In genomic region chr1:247366926-247367325, GRCh38 we compare ENCODE assay signal across 40 cellular contexts. TPM values are rescaled to one million over a fixed set of nuclear protein-coding genes. Genes with fewer than 3 reads are reported as not detected.
"Had no signal": no experiment of that assay in that cellular context is flagged by ENCODE, and none has a peak within 500 bp of the region (broad histone marks: within the 10 kb centered on the region; RNA-seq: fewer than 3 reads in every experiment).

No MANE protein-coding gene starts in this region.

- FAIRE-seq: astrocyte, bronchial epithelial cell had no signal

- H3K27me3 ChIP-seq: adrenal gland, ascending aorta, body of pancreas, brain microvascular endothelial cell, breast epithelium, cardiac muscle cell had no signal

- H3K4me3 Mint-ChIP-seq: activated naive CD4-positive, alpha-beta T cell treated with anti-CD3 and anti-CD28 coated beads for 36 hours; activated naive CD4-positive, alpha-beta T cell treated with anti-CD3 and anti-CD28 coated beads, Interleukin-2, amount 10 ng/mL, durations not matched to agents 7 days and 5 days; activated naive CD4-positive, alpha-beta T cell treated with anti-CD3 and anti-CD28 coated beads, Interleukin-2, amount 50 U/mL, for 24 hours; activated naive CD8-positive, alpha-beta T cell; activated naive CD8-positive, alpha-beta T cell treated with anti-CD3 and anti-CD28 coated beads for 36 hours; activated naive CD8-positive, alpha-beta T cell treated with anti-CD3 and anti-CD28 coated beads, Interleukin-2, amount 10 ng/mL, durations not matched to agents 7 days and 5 days; activated naive CD8-positive, alpha-beta T cell treated with anti-CD3 and anti-CD28 coated beads, Interleukin-2, amount 50 U/mL, for 24 hours; activated T-cell treated with anti-CD3 and anti-CD28 coated beads, Interleukin-2, amount 50 U/mL, for 24 hours; activated T-cell treated with anti-CD3 and anti-CD28 coated beads, Interleukin-2, amount 50 U/mL, for 4 hours; activated T-cell treated with anti-CD3 and anti-CD28 coated beads, Interleukin-2, amount 50 U/mL, for 72 hours; activated T-helper 1 cell treated with anti-CD3 and anti-CD28 coated beads, Interleukin-12 subunit alpha, Interleukin-12 subunit beta, Interleukin-2, Interleukin-4 antibody, amounts not matched to agents 30 ng/mL and 10 ng/mL and 1 ng/mL, durations not matched to agents 14 hours and 24 hours and 36 hours; activated T-helper 17 cell treated with anti-CD3 and anti-CD28 coated beads, Interleukin-2, amount 50 U/mL, for 72 hours; brain; central memory CD8-positive, alpha-beta T cell had no signal

- H3K36me3 Mint-ChIP-seq: activated naive CD4-positive, alpha-beta T cell treated with anti-CD3 and anti-CD28 coated beads, Interleukin-2, amount 10 ng/mL, durations not matched to agents 7 days and 5 days; activated naive CD4-positive, alpha-beta T cell treated with anti-CD3 and anti-CD28 coated beads, Interleukin-2, amount 50 U/mL, for 24 hours; activated naive CD8-positive, alpha-beta T cell; activated naive CD8-positive, alpha-beta T cell treated with anti-CD3 and anti-CD28 coated beads for 36 hours; activated naive CD8-positive, alpha-beta T cell treated with anti-CD3 and anti-CD28 coated beads, Interleukin-2, amount 10 ng/mL, durations not matched to agents 7 days and 5 days had no signal

- H3K27ac Mint-ChIP-seq: activated naive CD4-positive, alpha-beta T cell treated with anti-CD3 and anti-CD28 coated beads for 36 hours; activated naive CD4-positive, alpha-beta T cell treated with anti-CD3 and anti-CD28 coated beads, Interleukin-2, amount 10 ng/mL, durations not matched to agents 7 days and 5 days; activated naive CD4-positive, alpha-beta T cell treated with anti-CD3 and anti-CD28 coated beads, Interleukin-2, amount 50 U/mL, for 24 hours; activated naive CD4-positive, alpha-beta T cell treated with anti-CD3 and anti-CD28 coated beads, Interleukin-2, amount 50 U/mL, for 72 hours; activated naive CD8-positive, alpha-beta T cell; activated naive CD8-positive, alpha-beta T cell treated with anti-CD3 and anti-CD28 coated beads for 36 hours; activated naive CD8-positive, alpha-beta T cell treated with anti-CD3 and anti-CD28 coated beads, Interleukin-2, amount 10 ng/mL, durations not matched to agents 7 days and 5 days; activated naive CD8-positive, alpha-beta T cell treated with anti-CD3 and anti-CD28 coated beads, Interleukin-2, amount 50 U/mL, for 24 hours; activated T-cell treated with anti-CD3 and anti-CD28 coated beads, Interleukin-2, amount 50 U/mL, for 24 hours; activated T-cell treated with anti-CD3 and anti-CD28 coated beads, Interleukin-2, amount 50 U/mL, for 72 hours; activated T-helper 1 cell treated with anti-CD3 and anti-CD28 coated beads, Interleukin-12 subunit alpha, Interleukin-12 subunit beta, Interleukin-2, Interleukin-4 antibody, amounts not matched to agents 30 ng/mL and 10 ng/mL and 1 ng/mL, durations not matched to agents 14 hours and 24 hours and 36 hours; activated T-helper 17 cell treated with anti-CD3 and anti-CD28 coated beads, Interleukin-2, amount 50 U/mL, for 72 hours; activated T-helper 2 cell treated with anti-CD3 and anti-CD28 coated beads, Interferon-gamma antibody, Interleukin-2, Interleukin-4, amounts not matched to agents 10 μg/mL and 5 μg/mL and 100 μg/mL, durations not matched to agents 14 hours and 24 hours and 36 hours; brain had no signal

- H3K9me3 Mint-ChIP-seq: activated naive CD4-positive, alpha-beta T cell treated with anti-CD3 and anti-CD28 coated beads for 36 hours; activated naive CD4-positive, alpha-beta T cell treated with anti-CD3 and anti-CD28 coated beads, Interleukin-2, amount 50 U/mL, for 24 hours; activated naive CD8-positive, alpha-beta T cell treated with anti-CD3 and anti-CD28 coated beads for 36 hours; activated T-cell treated with anti-CD3 and anti-CD28 coated beads, Interleukin-2, amount 50 U/mL, for 24 hours; activated T-cell treated with anti-CD3 and anti-CD28 coated beads, Interleukin-2, amount 50 U/mL, for 4 hours; activated T-cell treated with anti-CD3 and anti-CD28 coated beads, Interleukin-2, amount 50 U/mL, for 72 hours; activated T-helper 17 cell treated with anti-CD3 and anti-CD28 coated beads, Interleukin-2, amount 50 U/mL, for 72 hours; central memory CD8-positive, alpha-beta T cell had no signal

- H3K4me1 Mint-ChIP-seq: activated naive CD4-positive, alpha-beta T cell treated with anti-CD3 and anti-CD28 coated beads, Interleukin-2, amount 10 ng/mL, durations not matched to agents 7 days and 5 days; activated naive CD4-positive, alpha-beta T cell treated with anti-CD3 and anti-CD28 coated beads, Interleukin-2, amount 50 U/mL, for 24 hours; activated naive CD8-positive, alpha-beta T cell treated with anti-CD3 and anti-CD28 coated beads for 36 hours; activated naive CD8-positive, alpha-beta T cell treated with anti-CD3 and anti-CD28 coated beads, Interleukin-2, amount 50 U/mL, for 24 hours; activated T-helper 17 cell treated with anti-CD3 and anti-CD28 coated beads, Interleukin-2, amount 50 U/mL, for 72 hours; central memory CD8-positive, alpha-beta T cell had no signal

- H3K4me1 ChIP-seq: adrenal gland, ascending aorta, body of pancreas, breast epithelium had no signal

- DNase-seq: activated effector memory CD4-positive, alpha-beta T cell treated with anti-CD3 and anti-CD28 coated beads, Interleukin-2, amount 50 U/mL, for 16 hours; activated effector memory CD4-positive, alpha-beta T cell treated with Interleukin-2 at 50 U/mL for 16 hours; activated gamma-delta T cell; activated gamma-delta T cell treated with Interleukin-2 at 50 U/mL for 16 hours; activated naive CD4-positive, alpha-beta T cell; activated naive CD4-positive, alpha-beta T cell treated with anti-CD3 and anti-CD28 coated beads for 36 hours; activated naive CD4-positive, alpha-beta T cell treated with anti-CD3 and anti-CD28 coated beads, Interleukin-2, amount 10 ng/mL, durations not matched to agents 7 days and 5 days; activated naive CD4-positive, alpha-beta T cell treated with anti-CD3 and anti-CD28 coated beads, Interleukin-2, amount 50 U/mL, for 16 hours; activated naive CD4-positive, alpha-beta T cell treated with Interleukin-2 at 50 U/mL for 16 hours; activated naive CD8-positive, alpha-beta T cell treated with anti-CD3 and anti-CD28 coated beads for 36 hours; activated naive CD8-positive, alpha-beta T cell treated with anti-CD3 and anti-CD28 coated beads, Interleukin-2, amount 10 ng/mL, durations not matched to agents 7 days and 5 days; activated naive CD8-positive, alpha-beta T cell treated with anti-CD3 and anti-CD28 coated beads, Interleukin-2, amount 50 U/mL, for 24 hours; activated T-cell treated with anti-CD3 and anti-CD28 coated beads, Interleukin-2, amount 50 U/mL, for 1 hour; activated T-cell treated with anti-CD3 and anti-CD28 coated beads, Interleukin-2, amount 50 U/mL, for 24 hours; activated T-cell treated with anti-CD3 and anti-CD28 coated beads, Interleukin-2, amount 50 U/mL, for 4 hours; activated T-cell treated with anti-CD3 and anti-CD28 coated beads, Interleukin-2, amount 50 U/mL, for 48 hours; activated T-cell treated with anti-CD3 and anti-CD28 coated beads, Interleukin-2, amount 50 U/mL, for 72 hours; adrenal gland; amniotic stem cell; amygdala; anterior cingulate cortex; aorta; body of pancreas; brain microvascular endothelial cell; caudate nucleus; central memory CD4-positive, alpha-beta T cell; cerebellar nuclear complex had no signal

- H3K27ac ChIP-seq: adrenal gland, ascending aorta, body of pancreas, brain microvascular endothelial cell, breast epithelium, cardiac muscle cell had no signal

- H3K4me3 ChIP-seq: adrenal gland, ascending aorta, body of pancreas, breast epithelium, cardiac muscle cell had no signal

- H3K36me3 ChIP-seq: adrenal gland, ascending aorta, brain microvascular endothelial cell, breast epithelium, cardiac muscle cell had no signal

- ATAC-seq: activated naive CD4-positive, alpha-beta T cell treated with anti-CD3 and anti-CD28 coated beads, Interleukin-2, amount 50 U/mL, for 72 hours; activated naive CD8-positive, alpha-beta T cell treated with anti-CD3 and anti-CD28 coated beads, Interleukin-2, amount 50 U/mL, for 24 hours; activated T-cell treated with anti-CD3 and anti-CD28 coated beads, Interleukin-2, amount 50 U/mL, for 4 hours; activated T-cell treated with anti-CD3 and anti-CD28 coated beads, Interleukin-2, amount 50 U/mL, for 72 hours; activated T-helper 17 cell treated with anti-CD3 and anti-CD28 coated beads, Interleukin-2, amount 50 U/mL, for 72 hours; body of pancreas had no signal

- H3K27me3 Mint-ChIP-seq: brain; central memory CD8-positive, alpha-beta T cell had no signal

- H3K9me3 ChIP-seq: adrenal gland, ascending aorta, body of pancreas had no signal

RNA-seq across cellular contexts. Expression of gene NLRP3, which starts 49.0 kb away (rescaled TPM):
- total RNA-seq: activated T-helper 1 cell treated with anti-CD3 and anti-CD28 coated beads, Interleukin-12 subunit alpha, Interleukin-12 subunit beta, Interleukin-2, Interleukin-4 antibody, amounts not matched to agents 30 ng/mL and 10 ng/mL and 1 ng/mL, durations not matched to agents 14 hours and 24 hours and 36 hours had no signal
- polyA plus RNA-seq: cardiac muscle cell had no signal
